9 cellular contexts compared by ENCODE assay signal in genomic region chr7:142485617-142486226, GRCh38.
A peak's percentile ranks its signal among the peaks of the same experiment; 100 is the strongest.
DNase-seq lines count a peak whose midpoint lies in the region; ATAC-seq, FAIRE-seq and TF ChIP-seq lines count a peak whose summit lies in the region.
"Had no signal": no experiment of that assay in that cellular context is flagged by ENCODE, and none has a peak within 500 bp of the region (broad histone marks: within the 10 kb centered on the region; RNA-seq: fewer than 3 reads in every experiment).

No MANE protein-coding gene starts in this region.

- no peak overlapping the region for H3K18ac ChIP-seq in neuronal stem cell (ENCODE audit: low read length)

- POLR2A ChIA-PET in GM12878 (lab: Charles Lee): no interaction called here

- H3K4me1 ChIP-seq in GM12878 (ENCODE audit: control insufficient read depth, insufficient read depth, low read length) (no peaks in the 10 kb centered on the region; the same call in 1 of the 2 replicates), neural progenitor cell (no peaks in the 10 kb centered on the region), neuronal stem cell (ENCODE audit: control insufficient read depth in 2 of 2, insufficient read depth in 1 of 2, low read depth in 1 of 2, low read length in 2 of 2) (peaks cover 0 to 2% of the 10 kb centered on the region in 2 donors)

- no peak overlapping the region for H3K9ac ChIP-seq in GM12878 (ENCODE audit: control insufficient read depth, insufficient read depth, low read length)
- no peak overlapping the region for H3K9ac ChIP-seq in neural progenitor cell
- H3K9ac ChIP-seq in neuronal stem cell (ENCODE audit: low read depth, low read length, poor library complexity): no peak overlapping the region

- ATAC-seq in GM12878 (peak; percentile 57; the same call in 2 of the 3 replicates), GM21723 (IDR thresholded peaks at IDR 0.05; ENCODE audit: unreplicated experiment) (no peak)

- H4K20me1 ChIP-seq in GM12878 (ENCODE audit: control insufficient read depth, insufficient read depth) (no peaks in the 10 kb centered on the region), neural progenitor cell (ENCODE audit: low read depth) (no peaks in the 10 kb centered on the region)

- DNase-seq in NCI-H82 (lab: John Stamatoyannopoulos, UW) (peak; percentile 15), NCI-H82 treated with DMSO at 0.1 percent for 48 hours (lab: John Stamatoyannopoulos, UW; ENCODE audit: unreplicated experiment) (no peak), LNCaP clone FGC (ENCODE audit: low read depth) (no peak), GM12878 (ENCODE audit: low read depth, low spot score) (no peak), neural progenitor cell (ENCODE audit: low spot score) (peak; percentile 28), NCI-H1930 (lab: John Stamatoyannopoulos, UW) (no peak), neuronal stem cell (ENCODE audit: low spot score) (no peak)
- DNase-seq: amniotic stem cell had no signal

- H3K4ac ChIP-seq in neuronal stem cell (ENCODE audit: low read length): no peak overlapping the region

- H3K27ac ChIP-seq in GM12878 (ENCODE audit: control insufficient read depth, insufficient read depth) (no peak overlapping the region), neural progenitor cell (no peak overlapping the region), neuronal stem cell (replicated peaks; ENCODE audit: low read length) (no peak overlapping the region)

- H3K36me3 ChIP-seq in GM12878 (ENCODE audit: control insufficient read depth in 2 of 2, insufficient read depth in 2 of 2, low read length in 1 of 2) (no peaks in the 10 kb centered on the region), neural progenitor cell (no peaks in the 10 kb centered on the region), neuronal stem cell (replicated peaks in 1 of 2; ENCODE audit: control insufficient read depth in 2 of 2, insufficient read depth in 2 of 2, low read length in 2 of 2) (no peaks in the 10 kb centered on the region)

- H3K36me3 Mint-ChIP-seq in neural progenitor cell: no peaks in the 10 kb centered on the region

- TF ChIP-seq RAD21 in GM12878 (IDR thresholded peaks at IDR 0.05; ENCODE audit: insufficient read depth, low read depth, low read length): no peak

- H3K27me3 ChIP-seq in GM12878 (replicated peaks in 1 of 2; ENCODE audit: control insufficient read depth in 2 of 2, insufficient read depth in 2 of 2, low read length in 1 of 2) (no peaks in the 10 kb centered on the region; a peak in 1 of 4 replicates), neural progenitor cell (no peaks in the 10 kb centered on the region), neuronal stem cell (ENCODE audit: control insufficient read depth in 3 of 3, insufficient read depth in 3 of 3, low read depth in 1 of 3, low read length in 3 of 3) (no peaks in the 10 kb centered on the region)

- H3K23ac ChIP-seq in neuronal stem cell (ENCODE audit: low read depth, low read length, poor library complexity): no peak overlapping the region

- no peaks in the 10 kb centered on the region for H3K79me2 ChIP-seq in GM12878 (ENCODE audit: control insufficient read depth, insufficient read depth, low read length)
- H3K79me2 ChIP-seq in neural progenitor cell (ENCODE audit: low read depth): no peaks in the 10 kb centered on the region

- peak overlapping the region; percentile 17 for H3K4me3 Mint-ChIP-seq in neural progenitor cell

- no peak overlapping the region for H3K14ac ChIP-seq in neuronal stem cell (ENCODE audit: low read length)

- TF ChIP-seq EP300 in GM12878 (IDR thresholded peaks at IDR 0.05; ENCODE audit: borderline replicate concordance in 1 of 2, control insufficient read depth in 1 of 2, low read depth in 2 of 2, low read length in 2 of 2): no peak

- CTCF ChIA-PET in GM12878 (lab: Yijun Ruan, JAX): interaction anchor here (1.2 to 13.2 kb wide), 6 partner anchors 9 to 99 kb away, joined by 5 to 205 read pairs (median 19); no protein-coding TSS in a partner anchor

- BruUV-seq in GM12878 (replicated peaks; lab: Mats Ljungman, UMichigan): no TSS peak

- H3K4me1 Mint-ChIP-seq in neural progenitor cell: no peaks in the 10 kb centered on the region

- no peak overlapping the region for H4K91ac ChIP-seq in neuronal stem cell (ENCODE audit: low read depth, low read length, poor library complexity)

- H2BK5ac ChIP-seq in neuronal stem cell (ENCODE audit: low read length): no peak overlapping the region

- H3K4me3 ChIP-seq in LNCaP clone FGC (ENCODE audit: low read depth, low read length) (no peak overlapping the region), GM12878 (no peak overlapping the region), neural progenitor cell (no peak overlapping the region), neuronal stem cell (ENCODE audit: low read length in 2 of 2) (no peak overlapping the region)

- no peaks in the 10 kb centered on the region for H3F3A ChIP-seq in neural progenitor cell (ENCODE audit: low read depth)

- H3K27me3 Mint-ChIP-seq in neural progenitor cell (ENCODE audit: insufficient read depth, low read depth): peaks cover 4% of the 10 kb centered on the region

- FAIRE-seq in GM12878 (lab: Jason Lieb, UNC): no peak

- WGBS in GM12878 (ENCODE audit: insufficient coverage, insufficient replicate concordance, low lambda C conversion rate, missing lambda C conversion rate): 51% methylated on average over 7 of the region's 7 CpGs
- no CpG with 5 or more reads among the region's 7 CpGs for WGBS in neuronal stem cell (ENCODE audit: extremely low coverage in 2 of 2, insufficient read length in 2 of 2, insufficient replicate concordance in 1 of 2), 2 donors

- no peak overlapping the region for H3K27ac Mint-ChIP-seq in neural progenitor cell

- no peak overlapping the region for H4K8ac ChIP-seq in neuronal stem cell (ENCODE audit: low read depth, low read length)

- no peak overlapping the region for H2BK120ac ChIP-seq in neuronal stem cell (ENCODE audit: low read depth, low read length)

- H3K4me2 ChIP-seq in GM12878 (ENCODE audit: control insufficient read depth, insufficient read depth): no peak overlapping the region
- H3K4me2 ChIP-seq in neural progenitor cell: no peak overlapping the region
- no peak overlapping the region for H3K4me2 ChIP-seq in neuronal stem cell (ENCODE audit: insufficient read depth, low read length, poor library complexity, severe bottlenecking)

- H2AFZ ChIP-seq in GM12878 (ENCODE audit: control insufficient read depth, low read depth, low read length): no peak overlapping the region
- no peak overlapping the region for H2AFZ ChIP-seq in neural progenitor cell (replicated peaks)
- H2AFZ ChIP-seq in neuronal stem cell (ENCODE audit: low read length): no peak overlapping the region

- H3K9me3 Mint-ChIP-seq in neural progenitor cell: no peaks in the 10 kb centered on the region

- TF ChIP-seq CTCF in LNCaP clone FGC (IDR thresholded peaks at IDR 0.05; ENCODE audit: control insufficient read depth, extremely low read depth, insufficient read depth) (peak; percentile 41), GM12878 (IDR thresholded peaks at IDR 0.05 in 2 of 3, conservative IDR thresholded peaks at IDR 0.05 in 1 of 3; ENCODE audit: control insufficient read depth in 2 of 3, extremely low read depth in 1 of 3, insufficient read depth in 1 of 3, low read depth in 3 of 3, low read length in 3 of 3) (peak; percentile 1 to 45 (median 33); a peak in 3 of 6 replicates), neural progenitor cell (IDR thresholded peaks at IDR 0.05) (peak; percentile 58)

- SMC1A ChIA-PET in GM12878 (lab: Charles Lee; ENCODE audit: uncharacterized antibody, unreplicated experiment): interaction anchor here (1.3 kb wide), 1 partner anchor 18 kb away, joined by 4 read pairs; no protein-coding TSS in a partner anchor

- no peak overlapping the region for H2BK12ac ChIP-seq in neuronal stem cell (ENCODE audit: low read length)

- no peak for TF ChIP-seq POLR2A in GM12878 (IDR thresholded peaks at IDR 0.05; ENCODE audit: low read depth, low read length)

- H3K79me1 ChIP-seq in neuronal stem cell (ENCODE audit: low read depth, low read length): no peaks in the 10 kb centered on the region

- in situ Hi-C loops in GM12878 (cut with MboI): no loop called here

- H2AK5ac ChIP-seq in neuronal stem cell (ENCODE audit: low read depth, low read length): no peak overlapping the region

- no peak overlapping the region for H2BK15ac ChIP-seq in neuronal stem cell (ENCODE audit: low read length)

- H3K9me3 ChIP-seq in GM12878 (replicated peaks; ENCODE audit: control insufficient read depth, insufficient read depth, low read length) (no peaks in the 10 kb centered on the region), neural progenitor cell (ENCODE audit: low read depth) (no peaks in the 10 kb centered on the region), neuronal stem cell (replicated peaks in 1 of 2; ENCODE audit: control insufficient read depth in 2 of 2, insufficient read depth in 1 of 2, low read depth in 1 of 2, low read length in 2 of 2) (no peaks in the 10 kb centered on the region)

- RAD21 ChIA-PET in GM12878 (lab: Charles Lee; ENCODE audit: unreplicated experiment): no interaction called here

- intact Hi-C loops in GM12878 (cut with micrococcal nuclease; ENCODE audit: unreplicated experiment): no loop called here

TF ChIP-seq in GM12878, 131 proteins besides CTCF, POLR2A, EP300 and RAD21 (continues in another document):
- TF ChIP-seq BCLAF1 (IDR thresholded peaks at IDR 0.05): no peak
- TF ChIP-seq ESRRA (IDR thresholded peaks at IDR 0.05; ENCODE audit: low read length): no peak
- no peak for TF ChIP-seq MYC (IDR thresholded peaks at IDR 0.05; ENCODE audit: insufficient read depth, insufficient read length, insufficient replicate concordance, low read length, severe bottlenecking)
- no peak for TF ChIP-seq SP1 (IDR thresholded peaks at IDR 0.05; ENCODE audit: low read depth, low read length)
- TF ChIP-seq CHD2 (IDR thresholded peaks at IDR 0.05; ENCODE audit: borderline replicate concordance, low read depth, low read length): no peak

Comparison
In these comparisons a context has a peak if more than half of its experiments do, and no peak if none do; other contexts are left out.
1. DNase-seq: peak in NCI-H82 (single experiment) and neural progenitor cell (single experiment); none in NCI-H82 treated with DMSO at 0.1 percent for 48 hours (single experiment), LNCaP clone FGC (single experiment), GM12878 (single experiment), NCI-H1930 (0 of 2) and neuronal stem cell (single experiment).
2. Peak in every context shown above with its lines, with median percentiles within 50 percentile points of each other: CTCF ChIP-seq.